8 cellular contexts compared by ENCODE assay signal in the genomic region with DNA sequence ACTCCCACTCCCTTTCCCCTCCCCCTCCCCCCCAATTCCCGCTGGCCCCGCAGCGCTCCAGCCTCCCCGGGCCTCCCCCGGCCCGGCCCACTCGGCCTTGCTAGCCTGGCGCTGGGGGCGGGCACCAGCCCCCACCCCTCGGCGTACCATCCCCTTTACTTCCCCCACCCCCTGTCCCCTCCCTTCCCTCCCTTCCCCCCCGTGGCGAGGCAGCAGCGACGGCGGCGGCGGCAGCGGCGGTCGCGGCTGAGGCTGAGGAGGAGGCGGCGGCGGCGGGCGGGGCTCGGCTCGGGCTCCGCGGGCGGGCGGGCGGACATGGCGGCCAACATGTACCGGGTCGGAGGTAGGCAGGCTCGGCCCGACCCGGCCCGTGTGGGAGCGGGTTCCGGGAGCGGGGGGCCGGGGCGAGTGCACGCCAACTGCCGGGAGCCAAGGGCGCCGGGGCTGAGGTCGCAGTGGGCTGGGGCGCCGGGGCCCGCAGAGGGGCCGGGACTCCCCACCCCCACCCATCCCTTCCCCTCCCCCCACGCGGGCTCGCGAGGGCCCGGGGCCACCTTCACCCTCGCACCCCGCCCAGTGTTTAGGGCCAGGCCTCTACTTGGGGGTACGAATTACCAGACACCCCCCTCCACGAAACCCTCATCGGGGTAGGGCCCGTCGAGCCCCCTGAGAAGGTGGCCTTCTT. TPM values are rescaled to one million over a fixed set of nuclear protein-coding genes. Genes with fewer than 3 reads are reported as not detected.
DNase-seq lines count a peak whose midpoint lies in the region; ATAC-seq and TF ChIP-seq lines count a peak whose summit lies in the region.

TSS of gene MTA3 (plus strand) at position 202 of the 685 bp plus-strand sequence. CDS start at position 316, 114 bp downstream.

- no peaks in the 10 kb centered on the region for H4K20me1 ChIP-seq in fibroblast of lung (ENCODE audit: control insufficient read depth, extremely low read depth, insufficient read depth, low read length)

- H3K4me2 ChIP-seq in fibroblast of lung (ENCODE audit: extremely low read depth, insufficient read depth, low read length) = peak within 1 kb of the TSS; percentile 81

- peak within 1 kb of the TSS; percentile 99 for H3K27ac Mint-ChIP-seq in activated T-cell treated with anti-CD3 and anti-CD28 coated beads, Interleukin-2, amount 50 U/mL, for 72 hours
- H3K27ac Mint-ChIP-seq in nephron = peak within 1 kb of the TSS; percentile 98 to 99 (median 98)

- CTCF ChIA-PET in HEK293 (lab: Yijun Ruan, JAX) = no interaction called here

- H3K9me3 Mint-ChIP-seq in activated T-cell treated with anti-CD3 and anti-CD28 coated beads, Interleukin-2, amount 50 U/mL, for 72 hours = no peaks in the 10 kb centered on the region
- no peaks in the 10 kb centered on the region for H3K9me3 Mint-ChIP-seq in nephron

- peak within 1 kb of the TSS; percentile 89 for H3K4me3 ChIP-seq in HEK293 (ENCODE audit: low read depth, low read length)
- H3K4me3 ChIP-seq in fibroblast of lung (replicated peaks in 1 of 4; ENCODE audit: control extremely low read depth in 1 of 4, insufficient read depth in 1 of 4, low read depth in 3 of 4, low read length in 4 of 4) = peak within 1 kb of the TSS; percentile 63 to 81 (median 72)

- peaks cover 22 to 27% of the 10 kb centered on the region in 2 experiments for H3K36me3 ChIP-seq in HEK293 (ENCODE audit: control insufficient read depth in 2 of 2, insufficient read depth in 1 of 2, low read length in 2 of 2)
- H3K36me3 ChIP-seq in fibroblast of lung (ENCODE audit: control insufficient read depth, insufficient read depth, low read length) = no peaks in the 10 kb centered on the region

- no peaks in the 10 kb centered on the region for H3K27me3 ChIP-seq in fibroblast of lung (ENCODE audit: control insufficient read depth, insufficient read depth, low read length)

- TF ChIP-seq CTCF in HEK293 (tag by site-specific recombination; IDR thresholded peaks at IDR 0.05) = no peak
- no peak for TF ChIP-seq CTCF in fibroblast of lung (conservative IDR thresholded peaks at IDR 0.05 in 1 of 2, IDR thresholded peaks at IDR 0.05 in 1 of 2; ENCODE audit: low read depth in 1 of 2, low read length in 2 of 2)
- TF ChIP-seq CTCF in nephron (IDR thresholded peaks at IDR 0.05; ENCODE audit: unreplicated experiment in 3 of 3) = no peak

- peak within 1 kb of the TSS; percentile 58 for H3K9ac ChIP-seq in fibroblast of lung (ENCODE audit: insufficient read depth, low read length)

- H3K79me2 ChIP-seq in fibroblast of lung (ENCODE audit: control insufficient read depth, insufficient read depth, low read length) = peaks cover 8% of the 10 kb centered on the region

- 0 out of 2 replicates have a peak, but pooled peaks cover 3% of the 10 kb centered on the region for H3K4me1 ChIP-seq in HEK293 (ENCODE audit: control insufficient read depth, insufficient read depth, low read length)
- H3K4me1 ChIP-seq in fibroblast of lung (ENCODE audit: control insufficient read depth, extremely low read depth, insufficient read depth, low read length) = peaks cover 9% of the 10 kb centered on the region

- H3K4me1 Mint-ChIP-seq in activated T-cell treated with anti-CD3 and anti-CD28 coated beads, Interleukin-2, amount 50 U/mL, for 72 hours (ENCODE audit: low read depth) = peaks cover 34% of the 10 kb centered on the region
- H3K4me1 Mint-ChIP-seq in nephron = peaks cover 34% of the 10 kb centered on the region

- no peaks in the 10 kb centered on the region for H3K9me3 ChIP-seq in HEK293 (ENCODE audit: control insufficient read depth, insufficient read depth, low read depth, low read length)
- no peaks in the 10 kb centered on the region for H3K9me3 ChIP-seq in fibroblast of lung (ENCODE audit: control insufficient read depth, insufficient read depth, low read depth, low read length)

- peak within 1 kb of the TSS; percentile 95 to 97 for H3K4me3 Mint-ChIP-seq in activated T-cell treated with anti-CD3 and anti-CD28 coated beads, Interleukin-2, amount 50 U/mL, for 72 hours
- H3K4me3 Mint-ChIP-seq in nephron = peak within 1 kb of the TSS; percentile 89 to 94 (median 93)

- peak within 1 kb of the TSS; percentile 65 for H2AFZ ChIP-seq in fibroblast of lung (ENCODE audit: low read length)

- H3K27me3 Mint-ChIP-seq in activated T-cell treated with anti-CD3 and anti-CD28 coated beads, Interleukin-2, amount 50 U/mL, for 72 hours (ENCODE audit: low read depth) = no peaks in the 10 kb centered on the region
- no peaks in the 10 kb centered on the region for H3K27me3 Mint-ChIP-seq in nephron (ENCODE audit: low read depth)

- H3K27ac ChIP-seq in HEK293 (ENCODE audit: extremely low read depth, low read depth, low read length) (peak within 1 kb of the TSS; percentile 50), fibroblast of lung (ENCODE audit: insufficient read depth, low read length) (peak within 1 kb of the TSS; percentile 23)

- DNase-seq in DMS79 treated with DMSO at 0.1 percent for 48 hours (lab: John Stamatoyannopoulos, UW) = peak; percentile 22
- peak; percentile 74 for DNase-seq in NCI-H69 (lab: John Stamatoyannopoulos, UW)
- DNase-seq in activated T-cell treated with anti-CD3 and anti-CD28 coated beads, Interleukin-2, amount 50 U/mL, for 72 hours = peak; percentile 79 to 81
- peak; percentile 27 to 46 for DNase-seq in fibroblast of lung (ENCODE audit: low read depth in 2 of 2)
- DNase-seq in stimulated activated naive CD4-positive, alpha-beta T cell (lab: John Stamatoyannopoulos, UW) = peak; percentile 21 to 67 (median 48)
- no peak for DNase-seq in KG1 (lab: John Stamatoyannopoulos, UW)

- peaks cover 3 to 7% of the 10 kb centered on the region in 2 donors for H3K36me3 Mint-ChIP-seq in activated T-cell treated with anti-CD3 and anti-CD28 coated beads, Interleukin-2, amount 50 U/mL, for 72 hours (ENCODE audit: insufficient read depth in 2 of 2)
- H3K36me3 Mint-ChIP-seq in nephron (ENCODE audit: low read depth) = peaks cover 19% of the 10 kb centered on the region

- POLR2A ChIA-PET in HEK293 (lab: Yijun Ruan, JAX) = interaction anchor here (1.1 kb wide), 1 partner anchor 242 kb away, joined by 3 read pairs; no protein-coding TSS in a partner anchor

- peak; percentile 87 to 89 for ATAC-seq in activated T-cell treated with anti-CD3 and anti-CD28 coated beads, Interleukin-2, amount 50 U/mL, for 72 hours (replicated peaks in 1 of 2)

TF ChIP-seq in HEK293, 187 proteins besides CTCF, POLR2A, EP300 and RAD21:
- peak; percentile 36; the same call in 1 of the 2 replicates for TF ChIP-seq ZSCAN30 (tag by site-specific recombination; IDR thresholded peaks at IDR 0.05)
- TF ChIP-seq GLIS2 (tag by site-specific recombination; IDR thresholded peaks at IDR 0.05) = 0 out of 2 replicates have a peak, but pooled peaks have one; percentile 14
- no peak for TF ChIP-seq ZNF174 (tag by site-specific recombination; IDR thresholded peaks at IDR 0.05)
- TF ChIP-seq ZNF37A (tag by site-specific recombination; IDR thresholded peaks at IDR 0.05) = no peak
- TF ChIP-seq ZNF707 (tag by site-specific recombination; IDR thresholded peaks at IDR 0.05) = no peak
- TF ChIP-seq ZNF24 (tag by site-specific recombination; IDR thresholded peaks at IDR 0.05) = no peak

RNA-seq across cellular contexts. Expression of gene MTA3, which starts in this region (rescaled TPM):
- 10 to 100 TPM; 36.7 to 47.3 TPM for total RNA-seq in activated T-cell treated with anti-CD3 and anti-CD28 coated beads, Interleukin-2, amount 50 U/mL, for 72 hours
- total RNA-seq in fibroblast of lung = 27.2 and 31.0 TPM in 2 replicates
- 39.3 and 47.7 TPM in 2 replicates for polyA plus RNA-seq in fibroblast of lung
- polyA plus RNA-seq in fibroblast of lung (2012) = 26.2 and 29.7 TPM in 2 replicates
- 10.9 and 15.2 TPM in 2 replicates for polyA minus RNA-seq in fibroblast of lung (ENCODE audit: low replicate concordance)
